18 cellular contexts compared by ENCODE assay signal in genomic region chr5:133816791-133817190, GRCh38.
"Had no signal": no experiment of that assay in that cellular context is flagged by ENCODE, and none has a peak within 500 bp of the region (broad histone marks: within the 10 kb centered on the region; RNA-seq: fewer than 3 reads in every experiment).

No MANE protein-coding gene starts in this region.

- DNase-seq: cerebellar nuclear complex; cortex of kidney; effector CD4-positive, alpha-beta T cell; head of caudate nucleus; kidney; left colon; left ventricle myocardium inferior; lower lobe of right lung; natural killer cell; occipital lobe; sigmoid colon; stimulated activated CD4-positive, alpha-beta T cell treated with anti-CD3 and anti-CD28 coated beads, Interleukin-2, amount 100 ng/mL, for 24 hours; stimulated activated CD4-positive, alpha-beta T cell treated with anti-CD3 and anti-CD28 coated beads, Interleukin-4, amount 100 ng/mL, for 24 hours; stimulated activated naive CD8-positive, alpha-beta T cell treated with anti-CD3 and anti-CD28 coated beads, Interleukin-15, Interleukin-2, amounts not matched to agents 100 U/mL and 50 U/mL, for 24 hours; testis had no signal

- H3K9me3 ChIP-seq: left ventricle myocardium inferior, lower lobe of right lung, ovary, sigmoid colon, testis, tibial artery had no signal

- H3K27ac ChIP-seq: lower lobe of right lung, ovary, sigmoid colon, testis, tibial artery had no signal

- H3K36me3 ChIP-seq: left ventricle myocardium inferior, lower lobe of right lung, ovary, sigmoid colon, tibial artery had no signal

- H3K4me3 ChIP-seq: left ventricle myocardium inferior, lower lobe of right lung, ovary, sigmoid colon, testis, tibial artery had no signal

- ATAC-seq: left colon; lower lobe of right lung; natural killer cell; stimulated activated memory B cell treated with anti-CD40 and anti-IgM and Interleukin-4, amounts not matched to agents 10 μg/mL and 1 μg/mL and 100 μg/mL, for 72 hours; stimulated activated naive CD8-positive, alpha-beta T cell treated with anti-CD3 and anti-CD28 coated beads, Interleukin-15, Interleukin-2, amounts not matched to agents 100 U/mL and 50 U/mL, for 24 hours had no signal
